In the genomic region with DNA sequence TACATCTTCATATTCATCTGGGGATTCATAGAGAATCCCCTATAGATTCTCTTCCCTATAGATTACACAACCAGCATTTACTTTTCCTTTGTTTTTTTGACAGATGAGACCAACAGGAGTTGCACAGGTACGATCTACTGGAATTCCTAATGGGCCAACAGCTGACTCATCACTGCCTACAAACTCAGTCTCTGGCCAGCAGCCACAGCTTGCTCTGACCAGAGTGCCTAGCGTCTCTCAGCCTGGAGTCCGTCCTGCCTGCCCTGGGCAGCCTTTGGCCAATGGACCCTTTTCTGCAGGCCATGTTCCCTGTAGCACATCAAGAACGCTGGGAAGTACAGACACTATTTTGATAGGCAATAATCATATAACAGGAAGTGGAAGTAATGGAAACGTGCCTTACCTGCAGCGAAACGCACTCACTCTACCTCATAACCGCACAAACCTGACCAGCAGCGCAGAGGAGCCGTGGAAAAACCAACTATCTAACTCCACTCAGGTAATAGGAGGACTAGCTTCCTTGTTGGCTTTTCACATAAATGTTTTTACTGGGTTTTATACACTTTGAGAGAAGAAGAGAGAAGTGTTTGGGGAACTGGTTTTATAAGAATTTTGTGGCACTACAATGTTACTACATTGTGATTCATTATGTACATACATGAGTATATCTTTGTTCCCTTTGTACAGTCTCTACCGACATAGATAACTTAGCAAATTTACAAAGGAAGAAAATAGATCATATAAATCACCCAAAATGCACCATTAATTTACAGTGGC, we compare ENCODE assay signal across 18 cellular contexts.
DNase-seq lines count a peak whose midpoint lies in the region; ATAC-seq, FAIRE-seq and TF ChIP-seq lines count a peak whose summit lies in the region.
"Had no signal": no experiment of that assay in that cellular context is flagged by ENCODE, and none has a peak within 500 bp of the region (broad histone marks: within the 10 kb centered on the region; RNA-seq: fewer than 3 reads in every experiment).

No MANE protein-coding gene starts in this region.

- H3K4ac ChIP-seq in H9 (ENCODE audit: low read depth, low read length) (no peak overlapping the region), mesendoderm (ENCODE audit: low read depth, low read length) (no peak overlapping the region)

- H2BK12ac ChIP-seq in H9 (ENCODE audit: insufficient read length, low read depth, low read length): no peak overlapping the region

- TF ChIP-seq CTCF in liver (IDR thresholded peaks at IDR 0.05; ENCODE audit: low read depth, low read length, missing input control): no peak
- no peak for TF ChIP-seq CTCF in HepG2 (CRISPR knock-in tag; IDR thresholded peaks at IDR 0.05)
- no peak for TF ChIP-seq CTCF in astrocyte of the spinal cord (IDR thresholded peaks at IDR 0.05; ENCODE audit: low read depth, low read length)
- no peak for TF ChIP-seq CTCF in H9 (conservative IDR thresholded peaks at IDR 0.05)

- TF ChIP-seq EP300 in HepG2 (IDR thresholded peaks at IDR 0.05; ENCODE audit: low read depth in 2 of 2, low read length in 2 of 2) (no peak), HepG2 (CRISPR knock-in tag; IDR thresholded peaks at IDR 0.05; ENCODE audit: borderline replicate concordance) (no peak)

- no peak overlapping the region for H2BK120ac ChIP-seq in H9 (ENCODE audit: low read depth, low read length, poor library complexity, severe bottlenecking)
- H2BK120ac ChIP-seq in mesendoderm (ENCODE audit: low read depth, low read length): no peak overlapping the region

- WGBS in liver: 80% methylated on average over 11 of the region's 11 CpGs
- 97% methylated on average over 5 of the region's 11 CpGs for WGBS in HepG2 (ENCODE audit: low lambda C conversion rate)
- WGBS in H9 (ENCODE audit: extremely low coverage, insufficient read length, low lambda C conversion rate): no CpG with 5 or more reads among the region's 11 CpGs
- no CpG with 5 or more reads among the region's 11 CpGs for WGBS in mesendoderm (ENCODE audit: extremely low coverage, insufficient coverage, low lambda C conversion rate)

- no peak overlapping the region for H3K4me3 Mint-ChIP-seq in H9
- H3K4me3 Mint-ChIP-seq: activated naive CD8-positive, alpha-beta T cell; activated T-cell treated with anti-CD3 and anti-CD28 coated beads, Interleukin-2, amount 50 U/mL, for 4 hours; CD4-positive, alpha-beta T cell; effector memory CD8-positive, alpha-beta T cell; IgD-negative memory B cell; stimulated activated naive B cell treated with anti-CD40 and anti-IgM and Interleukin-4, amounts not matched to agents 10 μg/mL and 1 μg/mL and 100 μg/mL, for 72 hours had no signal

- H3K9me3 ChIP-seq in liver (ENCODE audit: control insufficient read depth in 4 of 4, low read length in 3 of 4) (no peaks in the 10 kb centered on the region), HepG2 (ENCODE audit: low read length) (no peaks in the 10 kb centered on the region), H9 (ENCODE audit: control insufficient read depth, low read depth, low read length) (peaks cover 13% of the 10 kb centered on the region)
- H3K9me3 ChIP-seq: thyroid gland had no signal

- no peak for TF ChIP-seq POLR2A in HepG2 (IDR thresholded peaks at IDR 0.05; ENCODE audit: insufficient read depth in 1 of 2, low read depth in 2 of 2, low read length in 2 of 2)

- H2BK5ac ChIP-seq in H9 (ENCODE audit: insufficient read length, low read length) (no peak overlapping the region), mesendoderm (ENCODE audit: low read length) (no peak overlapping the region)

- no peak overlapping the region for H3K4me3 ChIP-seq in liver (ENCODE audit: low read depth in 1 of 3, low read length in 3 of 3)
- no peak overlapping the region for H3K4me3 ChIP-seq in HepG2 (replicated peaks in 1 of 3; ENCODE audit: insufficient read depth in 1 of 3, low read depth in 2 of 3, low read length in 3 of 3)
- H3K4me3 ChIP-seq in astrocyte of the spinal cord (ENCODE audit: low read depth, low read length): no peak overlapping the region
- H3K4me3 ChIP-seq in mesendoderm (ENCODE audit: low read length): no peak overlapping the region
- H3K4me3 ChIP-seq: thyroid gland had no signal

- no peak overlapping the region for H2BK20ac ChIP-seq in H9 (ENCODE audit: low read depth, low read length, poor library complexity, severe bottlenecking)

- peaks cover 41 to 50% of the 10 kb centered on the region in 2 experiments for H3K9me3 Mint-ChIP-seq in H9
- H3K9me3 Mint-ChIP-seq: activated T-cell treated with anti-CD3 and anti-CD28 coated beads, Interleukin-2, amount 50 U/mL, for 4 hours; CD4-positive, alpha-beta T cell; effector memory CD8-positive, alpha-beta T cell; IgD-negative memory B cell; stimulated activated naive B cell treated with anti-CD40 and anti-IgM and Interleukin-4, amounts not matched to agents 10 μg/mL and 1 μg/mL and 100 μg/mL, for 72 hours had no signal

- peaks cover 0 to 39% (median 19%) of the 10 kb centered on the region in 4 donors for H3K36me3 ChIP-seq in liver (ENCODE audit: control insufficient read depth in 4 of 4, insufficient read depth in 3 of 4, low read depth in 1 of 4, low read length in 3 of 4)
- H3K36me3 ChIP-seq in HepG2 (replicated peaks in 1 of 2; ENCODE audit: control insufficient read depth in 1 of 2, insufficient read depth in 2 of 2, low read length in 2 of 2): peaks cover 5 to 37% of the 10 kb centered on the region in 2 experiments; a peak in 4 of 5 replicates
- H3K36me3 ChIP-seq in mesendoderm (ENCODE audit: control insufficient read depth, insufficient read depth, low read length): peaks cover 3% of the 10 kb centered on the region

- FAIRE-seq in HepG2 (lab: Jason Lieb, UNC): no peak

- BruUV-seq in HepG2 (replicated peaks; lab: Mats Ljungman, UMichigan): no TSS peak

- H2BK15ac ChIP-seq in H9 (ENCODE audit: low read depth, low read length): no peak overlapping the region
- H2BK15ac ChIP-seq in mesendoderm (replicated peaks; ENCODE audit: low read depth): no peak overlapping the region

- no peaks in the 10 kb centered on the region; a peak in 1 of 4 replicates for H3K4me1 Mint-ChIP-seq in H9

- H3T11ph ChIP-seq in H9 (ENCODE audit: low read length): no peak overlapping the region

- no peaks in the 10 kb centered on the region for H3K79me1 ChIP-seq in H9 (ENCODE audit: insufficient read depth, low read depth, low read length, poor library complexity, severe bottlenecking)
- H3K79me1 ChIP-seq in mesendoderm (ENCODE audit: low read length): no peaks in the 10 kb centered on the region

- H2AK5ac ChIP-seq in H9 (ENCODE audit: insufficient read length, low read length) (no peak overlapping the region), mesendoderm (ENCODE audit: low read length) (no peak overlapping the region)

- in situ Hi-C loops in HepG2 (cut with HindIII; ENCODE audit: extremely low pct_ligation_motif_present, low pct_unique_long_range_greater_than_20kb): no loop called here
- in situ Hi-C loops in astrocyte of the spinal cord (cut with HindIII; ENCODE audit: low sequenced_read_pairs): no loop called here

- H3K9ac ChIP-seq in liver (ENCODE audit: low read depth in 1 of 2, low read length in 2 of 2) (no peak overlapping the region), HepG2 (ENCODE audit: insufficient read depth, low read depth, low read length) (no peak overlapping the region), H9 (ENCODE audit: extremely low read depth, insufficient read length, low read length) (no peak overlapping the region), mesendoderm (ENCODE audit: low read length) (no peak overlapping the region)

- ATAC-seq in HepG2 (no peak), HG03175 (IDR thresholded peaks at IDR 0.05; ENCODE audit: unreplicated experiment) (no peak)
- ATAC-seq: activated T-cell treated with anti-CD3 and anti-CD28 coated beads, Interleukin-2, amount 50 U/mL, for 4 hours; effector memory CD8-positive, alpha-beta T cell; stimulated activated naive B cell treated with anti-CD40 and anti-IgM and Interleukin-4, amounts not matched to agents 10 μg/mL and 1 μg/mL and 100 μg/mL, for 72 hours had no signal

- H3K23ac ChIP-seq in H9 (ENCODE audit: insufficient read length, low read depth, low read length) (no peak overlapping the region), mesendoderm (ENCODE audit: low read length) (no peak overlapping the region)

- no peak for DNase-seq in HepG2 (ENCODE audit: low spot score)
- DNase-seq in astrocyte of the spinal cord (ENCODE audit: low read depth, low spot score): peak; percentile 32
- peak; percentile 65 for DNase-seq in islet precursor cell
- no peak for DNase-seq in H9
- no peak for DNase-seq in mesendoderm
- DNase-seq in AG08395 (ENCODE audit: low spot score): no peak
- DNase-seq: activated CD4-positive, alpha-beta T cell treated with anti-CD3 and anti-CD28 coated beads, Interleukin-2, amount 50 U/mL, for 4 hours; activated T-cell treated with anti-CD3 and anti-CD28 coated beads, Interleukin-2, amount 50 U/mL, for 4 hours; CD4-positive, alpha-beta T cell; DND-41; effector memory CD8-positive, alpha-beta T cell; NCI-H187 treated with DMSO at 0.1 percent for 48 hours; stimulated activated naive B cell treated with anti-CD40 and anti-IgM and Interleukin-4, amounts not matched to agents 10 μg/mL and 1 μg/mL and 100 μg/mL, for 72 hours had no signal

- intact Hi-C loops in HepG2 (cut with micrococcal nuclease; ENCODE audit: unreplicated experiment): no loop called here

- no peak overlapping the region; a peak in 1 of 7 replicates for H3K27ac Mint-ChIP-seq in H9
- H3K27ac Mint-ChIP-seq: CD4-positive, alpha-beta T cell; stimulated activated naive B cell treated with anti-CD40 and anti-IgM and Interleukin-4, amounts not matched to agents 10 μg/mL and 1 μg/mL and 100 μg/mL, for 72 hours had no signal

- H3K27ac ChIP-seq in liver (ENCODE audit: low read depth in 1 of 2, low read length in 2 of 2) (no peak overlapping the region), HepG2 (ENCODE audit: extremely low read length, insufficient read depth, low read length) (no peak overlapping the region), H9 (ENCODE audit: insufficient read length, low read depth, low read length) (no peak overlapping the region), mesendoderm (ENCODE audit: low read depth, low read length) (no peak overlapping the region)
- H3K27ac ChIP-seq: thyroid gland had no signal

- H3K36me3 Mint-ChIP-seq in H9 (ENCODE audit: insufficient read depth in 1 of 3, low read depth in 3 of 3): peaks cover 19 to 49% (median 48%) of the 10 kb centered on the region in 3 experiments; a peak in 6 of 7 replicates

- no peak for TF ChIP-seq RAD21 in liver (IDR thresholded peaks at IDR 0.05)
- no peak for TF ChIP-seq RAD21 in HepG2 (CRISPR knock-in tag; IDR thresholded peaks at IDR 0.05)

- H3K56ac ChIP-seq in H9 (ENCODE audit: insufficient read length, low read depth, low read length): no peak overlapping the region
- H3K56ac ChIP-seq in mesendoderm (ENCODE audit: low read length): no peak overlapping the region

- H4K20me1 ChIP-seq in HepG2 (ENCODE audit: insufficient read depth, low read length) (no peaks in the 10 kb centered on the region), H9 (ENCODE audit: control insufficient read depth, insufficient read depth, insufficient read length) (no peaks in the 10 kb centered on the region)

- H2AFZ ChIP-seq in HepG2 (ENCODE audit: low read length) (no peak overlapping the region), H9 (ENCODE audit: low read length) (no peak overlapping the region)

- H4K8ac ChIP-seq in H9 (replicated peaks; ENCODE audit: insufficient read length, low read depth, low read length) (no peak overlapping the region), mesendoderm (ENCODE audit: low read depth, low read length) (no peak overlapping the region)

- H4K5ac ChIP-seq in H9 (ENCODE audit: insufficient read length, low read depth, low read length) (no peak overlapping the region), mesendoderm (ENCODE audit: low read length) (no peak overlapping the region)

- no peaks in the 10 kb centered on the region for H3K4me1 ChIP-seq in liver (ENCODE audit: control insufficient read depth in 4 of 4, insufficient read depth in 4 of 4, low read length in 3 of 4)
- no peaks in the 10 kb centered on the region for H3K4me1 ChIP-seq in HepG2 (ENCODE audit: insufficient read depth, low read length)
- H3K4me1 ChIP-seq in H9 (ENCODE audit: insufficient read depth, low read length): no peaks in the 10 kb centered on the region
- H3K4me1 ChIP-seq in mesendoderm (ENCODE audit: control insufficient read depth, low read depth, low read length): no peaks in the 10 kb centered on the region
- H3K4me1 ChIP-seq: thyroid gland had no signal

- no peaks in the 10 kb centered on the region for H3K27me3 ChIP-seq in liver (ENCODE audit: control insufficient read depth in 4 of 4, insufficient read depth in 4 of 4, low read length in 3 of 4)
- H3K27me3 ChIP-seq in HepG2 (ENCODE audit: control insufficient read depth in 1 of 2, insufficient read depth in 2 of 2, low read length in 2 of 2): no peaks in the 10 kb centered on the region
- no peaks in the 10 kb centered on the region for H3K27me3 ChIP-seq in H9 (ENCODE audit: insufficient read depth, low read length)
- H3K27me3 ChIP-seq in mesendoderm (ENCODE audit: insufficient read depth, low read length, poor library complexity): no peaks in the 10 kb centered on the region
- H3K27me3 ChIP-seq: thyroid gland had no signal

- POLR2A ChIA-PET in HepG2 (lab: Yijun Ruan, JAX): no interaction called here

- H3K4me2 ChIP-seq in HepG2 (ENCODE audit: low read depth, low read length): no peak overlapping the region
- H3K4me2 ChIP-seq in H9 (ENCODE audit: insufficient read depth, insufficient read length, low read length): no peak overlapping the region
- H3K4me2 ChIP-seq in mesendoderm (ENCODE audit: low read length): no peak overlapping the region

- H3K18ac ChIP-seq in H9 (ENCODE audit: insufficient read length, low read depth, low read length) (no peak overlapping the region), mesendoderm (ENCODE audit: low read length) (no peak overlapping the region)

- CTCF ChIA-PET in HepG2 (lab: Yijun Ruan, JAX; ENCODE audit: low intra/inter-chr PET ratio, low total read pairs): no interaction called here

- H3K14ac ChIP-seq in H9 (ENCODE audit: insufficient read depth, low read length): no peak overlapping the region

- no peaks in the 10 kb centered on the region for H3K27me3 Mint-ChIP-seq in H9 (ENCODE audit: low read depth)
- H3K27me3 Mint-ChIP-seq: activated naive CD8-positive, alpha-beta T cell; CD4-positive, alpha-beta T cell; effector memory CD8-positive, alpha-beta T cell; IgD-negative memory B cell; stimulated activated naive B cell treated with anti-CD40 and anti-IgM and Interleukin-4, amounts not matched to agents 10 μg/mL and 1 μg/mL and 100 μg/mL, for 72 hours had no signal

- no peaks in the 10 kb centered on the region for H3K79me2 ChIP-seq in HepG2 (ENCODE audit: insufficient read depth, low read length)
- no peaks in the 10 kb centered on the region for H3K79me2 ChIP-seq in H9 (ENCODE audit: insufficient read depth, low read length)
- peaks cover 2% of the 10 kb centered on the region for H3K79me2 ChIP-seq in mesendoderm (ENCODE audit: control insufficient read depth, insufficient read depth, low read length)

- no peak overlapping the region for H4K91ac ChIP-seq in H9 (ENCODE audit: insufficient read length, low read depth, low read length)

- H3K23me2 ChIP-seq in H9 (ENCODE audit: insufficient read length, low read depth, low read length, poor library complexity, severe bottlenecking): no peaks in the 10 kb centered on the region

Comparison
In these comparisons a context has a peak if more than half of its experiments do, and no peak if none do; other contexts are left out.
1. DNase-seq: peak in astrocyte of the spinal cord (single experiment) and islet precursor cell (single experiment); none in HepG2 (single experiment), H9 (single experiment), mesendoderm (single experiment) and AG08395 (single experiment).